17 cellular contexts compared by ENCODE assay signal in the genomic region with DNA sequence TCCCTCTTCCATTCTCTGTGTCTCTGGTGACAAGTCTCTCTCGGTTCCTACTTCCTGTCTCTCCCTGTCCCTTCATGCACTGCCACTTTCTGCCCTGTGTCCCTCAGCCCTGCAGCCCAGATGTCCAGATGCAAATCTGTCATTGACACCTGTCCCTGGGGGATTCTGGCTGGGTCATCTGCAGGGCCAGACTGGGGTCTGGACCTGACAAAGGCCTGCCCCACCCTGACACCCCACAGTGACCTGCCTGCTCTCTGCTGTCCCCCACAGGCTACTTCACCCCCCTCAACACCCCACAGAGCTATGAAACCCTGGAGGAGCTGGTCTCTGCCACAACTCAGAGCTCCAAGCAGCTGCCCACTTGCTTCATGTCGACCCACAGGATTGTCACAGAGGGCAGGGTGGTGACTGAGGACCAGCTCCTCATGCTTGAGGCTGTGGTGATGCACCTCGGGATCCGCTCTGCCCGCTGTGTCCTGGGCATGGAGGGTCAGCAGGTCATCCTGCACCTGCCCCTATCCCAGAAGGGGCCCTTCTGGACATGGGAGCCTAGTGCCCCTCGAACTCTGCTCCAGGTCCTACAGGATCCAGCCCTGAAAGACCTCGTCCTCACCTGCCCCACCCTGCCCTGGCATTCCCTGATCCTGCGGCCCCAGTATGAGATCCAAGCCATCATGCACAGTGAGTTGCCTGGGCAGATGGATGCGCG. TPM values are rescaled to one million over a fixed set of nuclear protein-coding genes. Genes with fewer than 3 reads are reported as not detected.
DNase-seq lines count a peak whose midpoint lies in the region; ATAC-seq and TF ChIP-seq lines count a peak whose summit lies in the region.
"Had no signal": no experiment of that assay in that cellular context is flagged by ENCODE, and none has a peak within 500 bp of the region (broad histone marks: within the 10 kb centered on the region; RNA-seq: fewer than 3 reads in every experiment).

No MANE protein-coding gene starts in this region.

- no peak overlapping the region for H3K4me3 ChIP-seq in BLaER1
- H3K4me3 ChIP-seq in GM12865 (ENCODE audit: low read depth, low read length) = no peak overlapping the region
- H3K4me3 ChIP-seq: breast epithelium, SJSA1, tibial artery had no signal

- peaks cover 47% of the 10 kb centered on the region for H3K4me1 Mint-ChIP-seq in activated T-helper 1 cell treated with anti-CD3 and anti-CD28 coated beads, Interleukin-12 subunit alpha, Interleukin-12 subunit beta, Interleukin-2, Interleukin-4 antibody, amounts not matched to agents 30 ng/mL and 10 ng/mL and 1 ng/mL, durations not matched to agents 14 hours and 24 hours and 36 hours (ENCODE audit: low read depth)

- H3K27ac ChIP-seq in BLaER1 = 0 out of 2 replicates have a peak overlapping the region, but pooled peaks have one; percentile 7
- H3K27ac ChIP-seq: breast epithelium, SJSA1, tibial artery had no signal

- H3K9me3 Mint-ChIP-seq in activated T-helper 1 cell treated with anti-CD3 and anti-CD28 coated beads, Interleukin-12 subunit alpha, Interleukin-12 subunit beta, Interleukin-2, Interleukin-4 antibody, amounts not matched to agents 30 ng/mL and 10 ng/mL and 1 ng/mL, durations not matched to agents 14 hours and 24 hours and 36 hours = no peaks in the 10 kb centered on the region
- H3K9me3 Mint-ChIP-seq: activated naive CD4-positive, alpha-beta T cell treated with anti-CD3 and anti-CD28 coated beads, Interleukin-2, amount 10 ng/mL, durations not matched to agents 7 days and 5 days had no signal

- TF ChIP-seq POLR2A in erythroblast (IDR thresholded peaks at IDR 0.05; ENCODE audit: low read length) = peak; percentile 31

- H3K27me3 Mint-ChIP-seq in activated T-helper 1 cell treated with anti-CD3 and anti-CD28 coated beads, Interleukin-12 subunit alpha, Interleukin-12 subunit beta, Interleukin-2, Interleukin-4 antibody, amounts not matched to agents 30 ng/mL and 10 ng/mL and 1 ng/mL, durations not matched to agents 14 hours and 24 hours and 36 hours (ENCODE audit: insufficient read depth) = no peaks in the 10 kb centered on the region
- H3K27me3 Mint-ChIP-seq: activated naive CD4-positive, alpha-beta T cell treated with anti-CD3 and anti-CD28 coated beads, Interleukin-2, amount 10 ng/mL, durations not matched to agents 7 days and 5 days had no signal

- H3K4me2 ChIP-seq in BLaER1 = peak overlapping the region; percentile 24

- H3K4me3 Mint-ChIP-seq in activated T-helper 1 cell treated with anti-CD3 and anti-CD28 coated beads, Interleukin-12 subunit alpha, Interleukin-12 subunit beta, Interleukin-2, Interleukin-4 antibody, amounts not matched to agents 30 ng/mL and 10 ng/mL and 1 ng/mL, durations not matched to agents 14 hours and 24 hours and 36 hours = no peak overlapping the region
- H3K4me3 Mint-ChIP-seq: activated naive CD4-positive, alpha-beta T cell treated with anti-CD3 and anti-CD28 coated beads, Interleukin-2, amount 10 ng/mL, durations not matched to agents 7 days and 5 days had no signal

- H3K9me3 ChIP-seq in BLaER1 = no peaks in the 10 kb centered on the region
- H3K9me3 ChIP-seq: breast epithelium, SJSA1, tibial artery had no signal

- H3K36me3 ChIP-seq in BLaER1 = peaks cover 61% of the 10 kb centered on the region
- H3K36me3 ChIP-seq: breast epithelium had no signal

- DNase-seq in GM12865 (ENCODE audit: low read depth) (peak; percentile 29), erythroblast (lab: John Stamatoyannopoulos, UW) (no peak), sciatic nerve (ENCODE audit: low spot score) (no peak), NK-92 (lab: John Stamatoyannopoulos, UW; ENCODE audit: unreplicated experiment) (no peak)
- DNase-seq in activated T-helper 1 cell treated with anti-CD3 and anti-CD28 coated beads, Interleukin-12 subunit alpha, Interleukin-12 subunit beta, Interleukin-2, Interleukin-4 antibody, amounts not matched to agents 30 ng/mL and 10 ng/mL and 1 ng/mL, durations not matched to agents 14 hours and 24 hours and 36 hours (ENCODE audit: low spot score) = no peak
- DNase-seq: activated naive CD4-positive, alpha-beta T cell treated with anti-CD3 and anti-CD28 coated beads, Interleukin-2, amount 10 ng/mL, durations not matched to agents 7 days and 5 days; DMS79; effector memory CD4-positive, alpha-beta T cell; KG1; NCI-H1105 treated with DMSO at 0.1 percent for 48 hours; NCI-H2227 treated with DMSO at 0.1 percent for 48 hours; stimulated activated CD4-positive, alpha-beta T cell treated with anti-CD3 and anti-CD28 coated beads, Interleukin-1b, Interleukin-23, amount 100 ng/mL, for 48 hours; tibial artery had no signal

- ATAC-seq in sciatic nerve = no peak
- ATAC-seq: left lobe of liver had no signal

- no peak overlapping the region for H3K9ac ChIP-seq in BLaER1

- peaks cover 59% of the 10 kb centered on the region for H3K4me1 ChIP-seq in BLaER1
- H3K4me1 ChIP-seq: breast epithelium, tibial artery had no signal

- TF ChIP-seq CTCF in GM12865 (IDR thresholded peaks at IDR 0.05; ENCODE audit: insufficient read depth, low read depth, low read length, missing control alignments) = no peak

- no peaks in the 10 kb centered on the region for H4K20me1 ChIP-seq in BLaER1

- H3K36me3 Mint-ChIP-seq in activated T-helper 1 cell treated with anti-CD3 and anti-CD28 coated beads, Interleukin-12 subunit alpha, Interleukin-12 subunit beta, Interleukin-2, Interleukin-4 antibody, amounts not matched to agents 30 ng/mL and 10 ng/mL and 1 ng/mL, durations not matched to agents 14 hours and 24 hours and 36 hours (ENCODE audit: low read depth) = peaks cover 40% of the 10 kb centered on the region

- intact Hi-C loops in sciatic nerve (cut with DNase I) = no loop called here
- intact Hi-C loops in activated T-helper 1 cell treated with anti-CD3 and anti-CD28 coated beads, Interleukin-12 subunit alpha, Interleukin-12 subunit beta, Interleukin-2, Interleukin-4 antibody, amounts not matched to agents 30 ng/mL and 10 ng/mL and 1 ng/mL, durations not matched to agents 14 hours and 24 hours and 36 hours (cut with micrococcal nuclease) = no loop called here

- no peak overlapping the region for H3K27ac Mint-ChIP-seq in activated T-helper 1 cell treated with anti-CD3 and anti-CD28 coated beads, Interleukin-12 subunit alpha, Interleukin-12 subunit beta, Interleukin-2, Interleukin-4 antibody, amounts not matched to agents 30 ng/mL and 10 ng/mL and 1 ng/mL, durations not matched to agents 14 hours and 24 hours and 36 hours
- H3K27ac Mint-ChIP-seq: activated naive CD4-positive, alpha-beta T cell treated with anti-CD3 and anti-CD28 coated beads, Interleukin-2, amount 10 ng/mL, durations not matched to agents 7 days and 5 days had no signal

- H3K27me3 ChIP-seq in BLaER1 = no peaks in the 10 kb centered on the region
- H3K27me3 ChIP-seq: breast epithelium, SJSA1, tibial artery had no signal

RNA-seq across cellular contexts. Expression of a gene that starts 7.2 kb away (rescaled TPM):
- 25.7 TPM for total RNA-seq in sciatic nerve
- 28.7 and 33.5 TPM in 2 replicates for total RNA-seq in activated T-helper 1 cell treated with anti-CD3 and anti-CD28 coated beads, Interleukin-12 subunit alpha, Interleukin-12 subunit beta, Interleukin-2, Interleukin-4 antibody, amounts not matched to agents 30 ng/mL and 10 ng/mL and 1 ng/mL, durations not matched to agents 14 hours and 24 hours and 36 hours

RNA-seq across cellular contexts. Expression of a gene that starts 34.8 kb away (rescaled TPM):
- total RNA-seq in sciatic nerve = 19.8 TPM
- 96.0 and 96.5 TPM in 2 replicates for total RNA-seq in activated T-helper 1 cell treated with anti-CD3 and anti-CD28 coated beads, Interleukin-12 subunit alpha, Interleukin-12 subunit beta, Interleukin-2, Interleukin-4 antibody, amounts not matched to agents 30 ng/mL and 10 ng/mL and 1 ng/mL, durations not matched to agents 14 hours and 24 hours and 36 hours

RNA-seq across cellular contexts. Expression of a gene that starts 48.9 kb away (rescaled TPM):
- total RNA-seq in sciatic nerve = 32.5 TPM
- total RNA-seq in activated T-helper 1 cell treated with anti-CD3 and anti-CD28 coated beads, Interleukin-12 subunit alpha, Interleukin-12 subunit beta, Interleukin-2, Interleukin-4 antibody, amounts not matched to agents 30 ng/mL and 10 ng/mL and 1 ng/mL, durations not matched to agents 14 hours and 24 hours and 36 hours = 84.1 and 88.1 TPM in 2 replicates

RNA-seq across cellular contexts. Expression of a gene that starts 55.3 kb away (rescaled TPM):
- 0.27 TPM for total RNA-seq in sciatic nerve
- 0.29 and 0.60 TPM in 2 replicates for total RNA-seq in activated T-helper 1 cell treated with anti-CD3 and anti-CD28 coated beads, Interleukin-12 subunit alpha, Interleukin-12 subunit beta, Interleukin-2, Interleukin-4 antibody, amounts not matched to agents 30 ng/mL and 10 ng/mL and 1 ng/mL, durations not matched to agents 14 hours and 24 hours and 36 hours
